10 cellular contexts compared by ENCODE assay signal in genomic region chr17:76617838-76618237, GRCh38. TPM values are rescaled to one million over a fixed set of nuclear protein-coding genes. Genes with fewer than 3 reads are reported as not detected.
"Had no signal": no experiment of that assay in that cellular context is flagged by ENCODE, and none has a peak within 500 bp of the region (broad histone marks: within the 10 kb centered on the region; RNA-seq: fewer than 3 reads in every experiment).

No MANE protein-coding gene starts in this region.

- DNase-seq: KG1 had no signal

- H3K27me3 Mint-ChIP-seq: IgD-negative memory B cell had no signal

- H3K4me2 ChIP-seq: GM23338 had no signal

- H3K9me3 Mint-ChIP-seq: IgD-negative memory B cell had no signal

- FAIRE-seq: H1, H54, HepG2 had no signal

- H3K27ac Mint-ChIP-seq: GM23338, IgD-negative memory B cell had no signal

- H3K4me1 ChIP-seq: HAP-1 had no signal

- H3K4me1 Mint-ChIP-seq: GM23338 had no signal

- H3K4me3 Mint-ChIP-seq: GM23338, IgD-negative memory B cell had no signal

- H2AFZ ChIP-seq: GM23338 had no signal

- H3K36me3 Mint-ChIP-seq: IgD-negative memory B cell had no signal

- H3K27ac ChIP-seq: HL-60 had no signal

- H3K4me3 ChIP-seq: GM23338, HAP-1 had no signal

- H3K36me3 ChIP-seq: HAP-1 had no signal

- ATAC-seq: GM23338, HCT116, HepG2 had no signal

RNA-seq across cellular contexts. Expression of gene ST6GALNAC1, which starts 25.7 kb away (rescaled TPM):
- total RNA-seq: GM23338, H1, HepG2, HT1080 had no signal
- polyA plus RNA-seq: GM23338, H1, HepG2 had no signal

RNA-seq across cellular contexts. Expression of gene ST6GALNAC2, which starts 32.2 kb away (rescaled TPM):
- total RNA-seq: H1, HT1080 had no signal
- polyA plus RNA-seq: GM23338 had no signal
